ENCODE assay signal across 11 cellular contexts in the genomic region with DNA sequence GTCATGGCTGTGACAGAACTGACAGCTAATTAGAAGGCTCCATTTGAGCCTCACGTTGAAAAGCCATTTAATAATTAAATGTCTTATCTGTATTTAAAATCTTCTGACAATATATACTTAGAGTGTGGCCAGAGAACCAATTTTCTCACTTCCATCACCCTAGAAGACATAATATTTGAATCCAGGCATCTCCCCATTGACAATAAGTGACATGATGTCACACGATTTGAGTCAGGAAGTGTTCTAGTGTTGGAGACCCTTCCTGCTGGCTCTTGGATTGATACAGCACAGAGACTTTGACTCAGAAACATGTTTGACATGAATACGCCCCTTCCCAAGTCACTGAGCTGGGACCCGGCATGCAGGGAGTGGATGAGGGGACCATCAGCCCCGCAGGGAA.
"Had no signal": no experiment of that assay in that cellular context is flagged by ENCODE, and none has a peak within 500 bp of the region (broad histone marks: within the 10 kb centered on the region; RNA-seq: fewer than 3 reads in every experiment).

No MANE protein-coding gene starts in this region.

- H3K4me3 ChIP-seq: GM23338, HAP-1 had no signal

- ATAC-seq: HCT116, HepG2 had no signal

- H3K9ac ChIP-seq: KMS-11 had no signal

- H3K27ac Mint-ChIP-seq: GM23338, HFFc6, IgD-negative memory B cell had no signal

- FAIRE-seq: H1, HepG2 had no signal

- DNase-seq: H7, HFFc6, KBM-7 had no signal

- H3K9me3 ChIP-seq: HAP-1 had no signal

- H3K36me3 ChIP-seq: HAP-1 had no signal

- H3K4me2 ChIP-seq: KMS-11 had no signal

- H3K4me3 Mint-ChIP-seq: GM23338, HFFc6, IgD-negative memory B cell had no signal

- H3K27ac ChIP-seq: HL-60, KMS-11 had no signal

- H3K9me3 Mint-ChIP-seq: GM23338, HFFc6, IgD-negative memory B cell had no signal

- H3K4me1 ChIP-seq: HAP-1 had no signal
